27 cellular contexts compared by ENCODE assay signal in genomic region chr2:16184945-16185660, GRCh38.
A peak's percentile ranks its signal among the peaks of the same experiment; 100 is the strongest.
DNase-seq lines count a peak whose midpoint lies in the region; ATAC-seq, FAIRE-seq and TF ChIP-seq lines count a peak whose summit lies in the region.
"Had no signal": no experiment of that assay in that cellular context is flagged by ENCODE, and none has a peak within 500 bp of the region (broad histone marks: within the 10 kb centered on the region; RNA-seq: fewer than 3 reads in every experiment).

No MANE protein-coding gene starts in this region.

- H2AFZ ChIP-seq in GM23338: peak overlapping the region; percentile 78

- H3K4me1 ChIP-seq in GM23338 (ENCODE audit: insufficient read depth): peaks cover 5% of the 10 kb centered on the region
- H3K4me1 ChIP-seq: A549 had no signal

- TF ChIP-seq POLR2A in GM12891 (IDR thresholded peaks at IDR 0.05; ENCODE audit: low read depth, low read length): no peak

- in situ Hi-C loops in GM13977 (cut with MboI; ENCODE audit: low pct_unique_long_range_greater_than_20kb, low sequenced_read_pairs, unreplicated experiment): no loop called here

- DNase-seq in GM23338 (ENCODE audit: low spot score) (peak; percentile 33), SK-N-DZ (ENCODE audit: low spot score) (peak; percentile 99), iPS-NIHi11 (ENCODE audit: low spot score) (peak; percentile 74), posterior vena cava (ENCODE audit: low spot score) (peak; percentile 14), GM12891 (ENCODE audit: insufficient read length, low spot score) (no peak), GM13977 (ENCODE audit: low spot score) (no peak)
- DNase-seq in activated T-cell treated with anti-CD3 and anti-CD28 coated beads, Interleukin-2, amount 50 U/mL, for 48 hours: no peak
- DNase-seq: CD8-positive, alpha-beta memory T cell; DMS 273 treated with DMSO at 0.1 percent for 48 hours; DMS79 treated with DMSO at 0.1 percent for 48 hours; GOT3; IMR-90; KG1; MG63; NCI-H1694; NCI-H2029 treated with DMSO at 0.1 percent for 48 hours; NCI-H446 treated with DMSO at 0.1 percent for 48 hours; NCI-H526; NCI-H82; NK-92 treated with Interleukin-12 subunit alpha and Interleukin-12 subunit beta, amount 100 ng/mL, for 24 hours; PC-3 had no signal

- no peak overlapping the region for H3K4me3 Mint-ChIP-seq in GM23338
- H3K4me3 Mint-ChIP-seq: B cell; CD14-positive monocyte; CD8-positive, alpha-beta memory T cell had no signal

- no peak overlapping the region for H3K27ac Mint-ChIP-seq in GM23338
- H3K27ac Mint-ChIP-seq: B cell; CD14-positive monocyte; CD8-positive, alpha-beta memory T cell had no signal

- no peaks in the 10 kb centered on the region for H4K20me1 ChIP-seq in GM23338 (replicated peaks; ENCODE audit: insufficient read depth)

- no peak overlapping the region for H3K4me3 ChIP-seq in GM23338
- H3K4me3 ChIP-seq: A549, MG63 had no signal

- H3K36me3 Mint-ChIP-seq in GM23338 (ENCODE audit: low read depth): no peaks in the 10 kb centered on the region; the same call in 2 of the 3 replicates
- H3K36me3 Mint-ChIP-seq: CD14-positive monocyte; CD8-positive, alpha-beta memory T cell had no signal

- H3K36me3 ChIP-seq in GM23338 (ENCODE audit: insufficient read depth): no peaks in the 10 kb centered on the region
- H3K36me3 ChIP-seq: MG63 had no signal

- no peak overlapping the region for H3K4me2 ChIP-seq in GM23338
- H3K4me2 ChIP-seq: A549 had no signal

- H3K4me1 Mint-ChIP-seq in GM23338: peaks cover 25% of the 10 kb centered on the region
- H3K4me1 Mint-ChIP-seq: B cell; CD14-positive monocyte; CD8-positive, alpha-beta memory T cell had no signal

- no peaks in the 10 kb centered on the region for H3F3A ChIP-seq in GM23338 (replicated peaks; ENCODE audit: low read depth)

- peak; percentile 79 for ATAC-seq in GM23338
- ATAC-seq: A549, PC-3, SK-N-SH treated with all-trans-retinoic acid at 6 μM for 48 hours had no signal

- no peak for FAIRE-seq in GM12891 (lab: Jason Lieb, UNC)
- FAIRE-seq: A549, GM18507, HTR-8/SVneo had no signal

- H3K27me3 ChIP-seq in GM23338 (ENCODE audit: insufficient read depth): no peaks in the 10 kb centered on the region
- H3K27me3 ChIP-seq: MG63 had no signal

- H3K9me2 ChIP-seq in GM23338 (ENCODE audit: insufficient read depth): 0 out of 2 replicates have a peak, but pooled peaks cover 6% of the 10 kb centered on the region

- no peaks in the 10 kb centered on the region for H3K79me2 ChIP-seq in GM23338 (replicated peaks; ENCODE audit: insufficient read depth)

- no peaks in the 10 kb centered on the region for H3K9me3 Mint-ChIP-seq in GM23338

- intact Hi-C loops in posterior vena cava (cut with DNase I): no loop called here

- no peak overlapping the region for H3K27ac ChIP-seq in GM23338 (ENCODE audit: low read depth)
- H3K27ac ChIP-seq: A549 had no signal

- TF ChIP-seq CTCF in GM23338 (conservative IDR thresholded peaks at IDR 0.05; ENCODE audit: low read depth in 2 of 2) (no peak), GM13977 (IDR thresholded peaks at IDR 0.05; ENCODE audit: extremely low read depth, insufficient read depth, missing control alignments) (no peak)

- peaks cover 3% of the 10 kb centered on the region for H3K27me3 Mint-ChIP-seq in GM23338 (ENCODE audit: insufficient read depth, low read depth, poor library complexity)

TF ChIP-seq in GM23338, 12 proteins besides CTCF, POLR2A, EP300 and RAD21:
- TF ChIP-seq CREB1 (CRISPR knock-in tag; IDR thresholded peaks at IDR 0.05; ENCODE audit: low read depth) (no peak), NANOG (IDR thresholded peaks at IDR 0.05; ENCODE audit: borderline replicate concordance) (no peak)
- TF ChIP-seq, protein P1, sequence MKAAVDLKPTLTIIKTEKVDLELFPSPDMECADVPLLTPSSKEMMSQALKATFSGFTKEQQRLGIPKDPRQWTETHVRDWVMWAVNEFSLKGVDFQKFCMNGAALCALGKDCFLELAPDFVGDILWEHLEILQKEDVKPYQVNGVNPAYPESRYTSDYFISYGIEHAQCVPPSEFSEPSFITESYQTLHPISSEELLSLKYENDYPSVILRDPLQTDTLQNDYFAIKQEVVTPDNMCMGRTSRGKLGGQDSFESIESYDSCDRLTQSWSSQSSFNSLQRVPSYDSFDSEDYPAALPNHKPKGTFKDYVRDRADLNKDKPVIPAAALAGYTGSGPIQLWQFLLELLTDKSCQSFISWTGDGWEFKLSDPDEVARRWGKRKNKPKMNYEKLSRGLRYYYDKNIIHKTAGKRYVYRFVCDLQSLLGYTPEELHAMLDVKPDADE (IDR thresholded peaks at IDR 0.05): no peak
TF ChIP-seq in GM23338: peak in this region for 0.

TF ChIP-seq in GM12891, 5 proteins besides CTCF, POLR2A, EP300 and RAD21:
- TF ChIP-seq TAF1 (IDR thresholded peaks at IDR 0.05; ENCODE audit: low read depth, low read length) (no peak), POLR2AphosphoS5 (IDR thresholded peaks at IDR 0.05; ENCODE audit: low read depth, low read length) (no peak), SPI1 (IDR thresholded peaks at IDR 0.05; ENCODE audit: low read depth, low read length) (no peak), POU2F2 (IDR thresholded peaks at IDR 0.05; ENCODE audit: low read depth, low read length) (no peak), PAX5 (IDR thresholded peaks at IDR 0.05; ENCODE audit: insufficient read depth, low read length, severe bottlenecking) (no peak)
TF ChIP-seq in GM12891: peak in this region for 0.

Comparison
In these comparisons a context has a peak if more than half of its experiments do, and no peak if none do; other contexts are left out.
1. DNase-seq: peak in GM23338 (single experiment), SK-N-DZ (single experiment), iPS-NIHi11 (single experiment) and posterior vena cava (single experiment); none in activated T-cell treated with anti-CD3 and anti-CD28 coated beads, Interleukin-2, amount 50 U/mL, for 48 hours (0 of 2), GM12891 (single experiment) and GM13977 (single experiment).